ENCODE assay signal across 9 cellular contexts in genomic region chr7:138008588-138009349, GRCh38. TPM values are rescaled to one million over a fixed set of nuclear protein-coding genes. Genes with fewer than 3 reads are reported as not detected.
A peak's percentile ranks its signal among the peaks of the same experiment; 100 is the strongest.
DNase-seq lines count a peak whose midpoint lies in the region; ATAC-seq and TF ChIP-seq lines count a peak whose summit lies in the region.
"Had no signal": no experiment of that assay in that cellular context is flagged by ENCODE, and none has a peak within 500 bp of the region (broad histone marks: within the 10 kb centered on the region; RNA-seq: fewer than 3 reads in every experiment).

No MANE protein-coding gene starts in this region.

- POLR2A ChIA-PET in MCF 10A (lab: Yijun Ruan, JAX) = interaction anchor here (0.7 to 1.6 kb wide), 4 partner anchors 9 to 730 kb away, joined by 3 to 7 read pairs (median 5); no protein-coding TSS in a partner anchor

- H3K36me3 Mint-ChIP-seq in CD14-positive monocyte (no peaks in the 10 kb centered on the region), MCF 10A (ENCODE audit: insufficient read depth, unreplicated experiment) (no peaks in the 10 kb centered on the region)

- H3K4me1 Mint-ChIP-seq in CD14-positive monocyte (peaks cover 10% of the 10 kb centered on the region), MCF 10A (ENCODE audit: insufficient read depth, unreplicated experiment) (no peaks in the 10 kb centered on the region)

- H3K4me3 Mint-ChIP-seq in CD14-positive monocyte (peak overlapping the region; percentile 44 to 63), MCF 10A (ENCODE audit: unreplicated experiment) (no peak overlapping the region)

- H3K4me3 ChIP-seq in LNCaP clone FGC (ENCODE audit: low read depth, low read length) (no peak overlapping the region), kidney epithelial cell (ENCODE audit: low read depth, low read length) (no peak overlapping the region)
- H3K4me3 ChIP-seq: SK-N-MC had no signal

- intact Hi-C loops in CD14-positive monocyte (cut with micrococcal nuclease) = loop anchor here (2.0 to 10.0 kb wide), 3 partner anchors 64 to 456 kb away; partner anchors contain the start of gene TRIM24 (in 1 of the 2)
- intact Hi-C loops in MCF 10A (cut with micrococcal nuclease) = loop anchor here (1.0 to 2.0 kb wide), 5 partner anchors 105 to 730 kb away; no protein-coding TSS in a partner anchor

- DNase-seq in CD14-positive monocyte (ENCODE audit: low spot score) (no peak), GM13977 (ENCODE audit: low spot score) (peak; percentile 44), LNCaP clone FGC (ENCODE audit: low read depth) (no peak), RPMI7951 (ENCODE audit: low read depth) (peak; percentile 67), MCF 10A (ENCODE audit: unreplicated experiment) (peak; percentile 78), kidney epithelial cell (ENCODE audit: low read depth) (no peak), superior temporal gyrus (ENCODE audit: extremely low spot score) (peak; percentile 91)

- H3K36me3 ChIP-seq in kidney epithelial cell (ENCODE audit: control insufficient read depth, insufficient read depth, low read length) = no peaks in the 10 kb centered on the region

- ATAC-seq in HG03025 (IDR thresholded peaks at IDR 0.05; ENCODE audit: low FRiP score, unreplicated experiment) = no peak

- CTCF ChIA-PET in MCF 10A (lab: Yijun Ruan, JAX) = interaction anchor here (0.7 to 15.3 kb wide), 33 partner anchors 9 to 406 kb away, joined by 3 to 563 read pairs (median 5); no protein-coding TSS in a partner anchor

- no peaks in the 10 kb centered on the region for H3K9me3 Mint-ChIP-seq in CD14-positive monocyte
- H3K9me3 Mint-ChIP-seq in MCF 10A (ENCODE audit: unreplicated experiment) = no peaks in the 10 kb centered on the region

- H3K27me3 ChIP-seq in kidney epithelial cell (ENCODE audit: control insufficient read depth, insufficient read depth, low read length) = no peaks in the 10 kb centered on the region

- H3K27me3 Mint-ChIP-seq in CD14-positive monocyte (ENCODE audit: low read depth in 3 of 3) (peaks cover 0 to 2% (median 0%) of the 10 kb centered on the region in 3 donors), MCF 10A (ENCODE audit: insufficient read depth, unreplicated experiment) (no peaks in the 10 kb centered on the region)

- H3K27ac Mint-ChIP-seq in CD14-positive monocyte (peak overlapping the region in 3 of 7 donors; percentile 65 to 85 (median 83)), MCF 10A (ENCODE audit: low read depth, unreplicated experiment) (no peak overlapping the region)

- no TSS peak for BruUV-seq in MCF 10A (replicated peaks; lab: Mats Ljungman, UMichigan)

- peak; percentile 90 for TF ChIP-seq CTCF in CD14-positive monocyte (IDR thresholded peaks at IDR 0.05)
- TF ChIP-seq CTCF in GM13977 (IDR thresholded peaks at IDR 0.05; ENCODE audit: extremely low read depth, insufficient read depth, missing control alignments) = peak; percentile 86
- TF ChIP-seq CTCF in LNCaP clone FGC (IDR thresholded peaks at IDR 0.05; ENCODE audit: control insufficient read depth, extremely low read depth, insufficient read depth) = peak; percentile 77
- TF ChIP-seq CTCF in MCF 10A (IDR thresholded peaks at IDR 0.05; ENCODE audit: unreplicated experiment) = peak; percentile 90
- peak; percentile 78 for TF ChIP-seq CTCF in kidney epithelial cell (IDR thresholded peaks at IDR 0.05; ENCODE audit: insufficient read depth, low read length, poor library complexity, severe bottlenecking)

- in situ Hi-C loops in GM13977 (cut with MboI; ENCODE audit: low pct_unique_long_range_greater_than_20kb, low sequenced_read_pairs, unreplicated experiment) = loop anchor here (5.0 to 10.0 kb wide), 2 partner anchors 106 to 354 kb away; no protein-coding TSS in a partner anchor

RNA-seq across cellular contexts. Expression of gene CREB3L2, which starts 6.9 kb away (rescaled TPM):
- 10 to 100 TPM in 1 of 2 donors, 1 to 10 TPM in 1; 6.9 to 11.9 TPM for polyA plus RNA-seq in CD14-positive monocyte
- total RNA-seq in RPMI7951 (2014; rRNA removed; shearing (Covaris generic)) = 21.2 and 23.8 TPM in 2 replicates
- total RNA-seq in MCF 10A (2022) = 74.2 and 79.4 TPM in 2 replicates
- total RNA-seq in kidney epithelial cell = 28.2 and 30.9 TPM in 2 replicates

Comparison
In these comparisons a context has a peak if more than half of its experiments do, and no peak if none do; other contexts are left out.
1. DNase-seq: peak in GM13977 (single experiment), RPMI7951 (single experiment), MCF 10A (single experiment) and superior temporal gyrus (single experiment); none in CD14-positive monocyte (single experiment), LNCaP clone FGC (single experiment) and kidney epithelial cell (single experiment).
2. Peak in every context shown above with its lines, with median percentiles within 50 percentile points of each other: CTCF ChIP-seq.